ENCODE assay signal across 8 cellular contexts in the genomic region with DNA sequence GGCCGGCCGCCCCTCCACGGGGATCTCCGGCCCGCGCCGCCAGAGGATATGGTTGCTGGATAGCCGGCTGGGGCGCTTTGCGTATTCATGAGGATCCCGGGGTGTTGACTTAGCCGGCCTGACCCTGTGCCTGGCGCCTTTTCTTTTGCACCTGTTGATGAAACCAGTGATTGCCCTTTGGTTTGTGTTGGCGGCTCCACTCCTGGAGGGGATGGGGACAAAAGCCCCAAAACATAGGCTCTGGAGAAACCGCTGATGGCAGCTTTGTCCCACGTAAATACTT. TPM values are rescaled to one million over a fixed set of nuclear protein-coding genes. Genes with fewer than 3 reads are reported as not detected.
DNase-seq lines count a peak whose midpoint lies in the region; ATAC-seq, FAIRE-seq and TF ChIP-seq lines count a peak whose summit lies in the region.

No MANE protein-coding gene starts in this region.

- H3K4me1 Mint-ChIP-seq in activated CD4-positive, alpha-beta T cell treated with anti-CD3 and anti-CD28 coated beads, Interleukin-2, amount 10 ng/mL, durations not matched to agents 7 days and 5 days: peaks cover 55% of the 10 kb centered on the region

- no peak overlapping the region for H2BK20ac ChIP-seq in IMR-90 (ENCODE audit: low read depth, low read length)

- peaks cover 13% of the 10 kb centered on the region for H3K9me1 ChIP-seq in IMR-90 (ENCODE audit: insufficient read depth, low read length)

- no TSS peak for BruUV-seq in IMR-90 (replicated peaks; lab: Mats Ljungman, UMichigan)

- POLR2A ChIA-PET in IMR-90 (lab: Charles Lee; ENCODE audit: unreplicated experiment): no interaction called here
- POLR2A ChIA-PET in activated CD4-positive, alpha-beta T cell treated with anti-CD3 and anti-CD28 coated beads, Interleukin-2, amount 10 ng/mL, durations not matched to agents 7 days and 5 days (lab: Charles Lee): interaction anchor here (0.6 kb wide), 1 partner anchor 79 kb away, joined by 3 read pairs; no protein-coding TSS in a partner anchor

- TF ChIP-seq CTCF in IMR-90 (conservative IDR thresholded peaks at IDR 0.05; ENCODE audit: low read depth, low read length) (no peak), fibroblast of the aortic adventitia (IDR thresholded peaks at IDR 0.05; ENCODE audit: insufficient read depth, low read length) (no peak)

- H2BK120ac ChIP-seq in IMR-90 (ENCODE audit: low read depth, low read length) (peak overlapping the region; percentile 72), neuronal stem cell (ENCODE audit: low read depth, low read length) (peak overlapping the region; percentile 85)

- H3K18ac ChIP-seq in IMR-90 (ENCODE audit: low read depth, low read length) (peak overlapping the region; percentile 19; the same call in 1 of the 2 replicates), neuronal stem cell (ENCODE audit: low read length) (peak overlapping the region; percentile 98)

- H4K20me1 ChIP-seq in IMR-90 (ENCODE audit: insufficient read depth, low read length): peaks cover 28% of the 10 kb centered on the region

- H2BK15ac ChIP-seq in IMR-90 (ENCODE audit: low read depth, low read length) (peak overlapping the region; percentile 55; the same call in 1 of the 3 replicates), neuronal stem cell (ENCODE audit: low read length) (no peak overlapping the region)

- H3K4me1 ChIP-seq in IMR-90 (ENCODE audit: control insufficient read depth, insufficient read depth, low read length) (peaks cover 31% of the 10 kb centered on the region), neuronal stem cell (ENCODE audit: control insufficient read depth in 2 of 2, insufficient read depth in 1 of 2, low read depth in 1 of 2, low read length in 2 of 2) (peaks cover 4 to 12% of the 10 kb centered on the region in 2 donors)

- peak overlapping the region; percentile 38; the same call in 1 of the 2 replicates for H4K5ac ChIP-seq in IMR-90 (ENCODE audit: low read depth, low read length)

- H3K79me1 ChIP-seq in IMR-90 (ENCODE audit: low read depth in 1 of 2, low read length in 2 of 2) (peaks cover 9 to 29% of the 10 kb centered on the region in 2 experiments), neuronal stem cell (ENCODE audit: low read depth, low read length) (no peaks in the 10 kb centered on the region)

- H2BK5ac ChIP-seq in IMR-90 (ENCODE audit: low read depth, low read length, poor library complexity, severe bottlenecking) (peak overlapping the region; percentile 30), neuronal stem cell (ENCODE audit: low read length) (peak overlapping the region; percentile 92)

- peak overlapping the region in 1 of 2 experiments; percentile 41; a peak in 2 of 4 replicates for H4K8ac ChIP-seq in IMR-90 (ENCODE audit: low read depth in 2 of 2, low read length in 2 of 2)
- no peak overlapping the region for H4K8ac ChIP-seq in neuronal stem cell (ENCODE audit: low read depth, low read length)

- H3K4me3 ChIP-seq in IMR-90 (ENCODE audit: insufficient read depth, low read depth, low read length) (peak overlapping the region; percentile 73), fibroblast of the aortic adventitia (ENCODE audit: low read depth, low read length) (peak overlapping the region; percentile 78), neuronal stem cell (ENCODE audit: low read length in 2 of 2) (peak overlapping the region; percentile 65 to 85)

- H3K23ac ChIP-seq in IMR-90 (ENCODE audit: low read depth, low read length): peak overlapping the region; percentile 86
- peak overlapping the region; percentile 9 for H3K23ac ChIP-seq in neuronal stem cell (ENCODE audit: low read depth, low read length, poor library complexity)

- CTCF ChIA-PET in IMR-90 (lab: Yijun Ruan, JAX): no interaction called here
- CTCF ChIA-PET in activated CD4-positive, alpha-beta T cell treated with anti-CD3 and anti-CD28 coated beads, Interleukin-2, amount 10 ng/mL, durations not matched to agents 7 days and 5 days (lab: Charles Lee): interaction anchor here (0.6 to 1.7 kb wide), 9 partner anchors 8 to 668 kb away, joined by 3 to 8 read pairs (median 4); no protein-coding TSS in a partner anchor

- dilution Hi-C loops in IMR-90 (cut with HindIII; ENCODE audit: low sequenced_read_pairs, unreplicated experiment): no loop called here

- no peaks in the 10 kb centered on the region for H3K9me3 Mint-ChIP-seq in activated CD4-positive, alpha-beta T cell treated with anti-CD3 and anti-CD28 coated beads, Interleukin-2, amount 10 ng/mL, durations not matched to agents 7 days and 5 days

- peak overlapping the region; percentile 88 for H3K14ac ChIP-seq in IMR-90 (replicated peaks; ENCODE audit: low read depth, low read length)
- no peak overlapping the region for H3K14ac ChIP-seq in neuronal stem cell (ENCODE audit: low read length)

- TF ChIP-seq RAD21 in IMR-90 (IDR thresholded peaks at IDR 0.05; ENCODE audit: low read length): no peak

- peak overlapping the region; percentile 67 for H2AK5ac ChIP-seq in IMR-90 (ENCODE audit: low read depth, low read length)
- no peak overlapping the region for H2AK5ac ChIP-seq in neuronal stem cell (ENCODE audit: low read depth, low read length)

- peak overlapping the region; percentile 96 for H3K4me3 Mint-ChIP-seq in activated CD4-positive, alpha-beta T cell treated with anti-CD3 and anti-CD28 coated beads, Interleukin-2, amount 10 ng/mL, durations not matched to agents 7 days and 5 days

- H3K27me3 ChIP-seq in IMR-90 (ENCODE audit: control insufficient read depth, insufficient read depth, low read length) (no peaks in the 10 kb centered on the region), neuronal stem cell (ENCODE audit: control insufficient read depth in 3 of 3, insufficient read depth in 3 of 3, low read depth in 1 of 3, low read length in 3 of 3) (peaks cover 0 to 6% (median 3%) of the 10 kb centered on the region in 3 experiments)

- peak overlapping the region; percentile 30 for H4K91ac ChIP-seq in IMR-90 (ENCODE audit: insufficient read depth, low read depth, low read length)
- H4K91ac ChIP-seq in neuronal stem cell (ENCODE audit: low read depth, low read length, poor library complexity): no peak overlapping the region

- no peak overlapping the region for H2BK12ac ChIP-seq in neuronal stem cell (ENCODE audit: low read length)

- 20% methylated on average over 1 of the region's 16 CpGs; no CpG with 5 or more reads in 1 of the 2 experiments for WGBS in IMR-90 (ENCODE audit: extremely low coverage in 2 of 2, insufficient read length in 1 of 2), 2 experiments
- WGBS in neuronal stem cell (ENCODE audit: extremely low coverage in 2 of 2, insufficient read length in 2 of 2, insufficient replicate concordance in 1 of 2), 2 donors: no CpG with 5 or more reads among the region's 16 CpGs

- H3K27ac Mint-ChIP-seq in activated CD4-positive, alpha-beta T cell treated with anti-CD3 and anti-CD28 coated beads, Interleukin-2, amount 10 ng/mL, durations not matched to agents 7 days and 5 days: peak overlapping the region; percentile 88

- H3K36me3 ChIP-seq in IMR-90 (ENCODE audit: control insufficient read depth, insufficient read depth, low read length) (no peaks in the 10 kb centered on the region; the same call in 1 of the 2 replicates), neuronal stem cell (replicated peaks in 1 of 2; ENCODE audit: control insufficient read depth in 2 of 2, insufficient read depth in 2 of 2, low read length in 2 of 2) (no peaks in the 10 kb centered on the region)

- peak overlapping the region; percentile 84 for H3K4me2 ChIP-seq in IMR-90 (ENCODE audit: low read depth, low read length)
- H3K4me2 ChIP-seq in neuronal stem cell (ENCODE audit: insufficient read depth, low read length, poor library complexity, severe bottlenecking): peak overlapping the region; percentile 87

- peaks cover 6% of the 10 kb centered on the region for H3K36me3 Mint-ChIP-seq in activated CD4-positive, alpha-beta T cell treated with anti-CD3 and anti-CD28 coated beads, Interleukin-2, amount 10 ng/mL, durations not matched to agents 7 days and 5 days (ENCODE audit: low read depth)

- peak overlapping the region; percentile 95 for H2AK9ac ChIP-seq in IMR-90 (replicated peaks; ENCODE audit: low read depth, low read length, poor library complexity)

- peak overlapping the region; percentile 82; the same call in 1 of the 2 replicates for H3K56ac ChIP-seq in IMR-90 (ENCODE audit: extremely low read depth, insufficient read depth, low read length)

- H2AFZ ChIP-seq in IMR-90 (replicated peaks; ENCODE audit: low read length, poor library complexity) (peak overlapping the region; percentile 91), neuronal stem cell (ENCODE audit: low read length) (peak overlapping the region; percentile 97)

- peak overlapping the region; percentile 78 for H3K4ac ChIP-seq in IMR-90 (ENCODE audit: low read depth, low read length)
- H3K4ac ChIP-seq in neuronal stem cell (ENCODE audit: low read length): no peak overlapping the region

- peak overlapping the region; percentile 83 for H3K9ac ChIP-seq in IMR-90 (ENCODE audit: low read depth, low read length)
- H3K9ac ChIP-seq in neuronal stem cell (ENCODE audit: low read depth, low read length, poor library complexity): peak overlapping the region; percentile 82

- H3K9me3 ChIP-seq in IMR-90 (ENCODE audit: control insufficient read depth, insufficient read depth, low read length): no peaks in the 10 kb centered on the region
- peaks cover 0 to 4% of the 10 kb centered on the region in 2 donors for H3K9me3 ChIP-seq in neuronal stem cell (replicated peaks in 1 of 2; ENCODE audit: control insufficient read depth in 2 of 2, insufficient read depth in 1 of 2, low read depth in 1 of 2, low read length in 2 of 2)

- H3K27me3 Mint-ChIP-seq in activated CD4-positive, alpha-beta T cell treated with anti-CD3 and anti-CD28 coated beads, Interleukin-2, amount 10 ng/mL, durations not matched to agents 7 days and 5 days: peaks cover 10% of the 10 kb centered on the region

- H3K27ac ChIP-seq in IMR-90 (ENCODE audit: insufficient read depth, low read length) (peak overlapping the region; percentile 52; the same call in 1 of the 2 replicates), neuronal stem cell (replicated peaks; ENCODE audit: low read length) (no peak overlapping the region)

- intact Hi-C loops in IMR-90 (cut with micrococcal nuclease): loop anchor here (2.0 to 5.0 kb wide), 3 partner anchors 43 to 75 kb away; no protein-coding TSS in a partner anchor

- ATAC-seq in GM21360 (IDR thresholded peaks at IDR 0.05; ENCODE audit: unreplicated experiment): peak; percentile 34
- ATAC-seq in IMR-90 (ENCODE audit: low read depth): peak; percentile 8

- in situ Hi-C loops in IMR-90 (cut with MboI; ENCODE audit: low sequenced_read_pairs): no loop called here

- FAIRE-seq in H54 (lab: Jason Lieb, UNC): no peak

- DNase-seq in DMS79 (lab: John Stamatoyannopoulos, UW) (peak; percentile 16), IMR-90 (no peak), fibroblast of the aortic adventitia (ENCODE audit: low read depth) (peak; percentile 30), neuronal stem cell (ENCODE audit: low spot score) (peak; percentile 21), NCI-H2081 treated with DMSO at 0.1 percent for 48 hours (lab: John Stamatoyannopoulos, UW) (no peak), H54 (ENCODE audit: insufficient read length, low spot score) (no peak)
- peak; percentile 40 for DNase-seq in activated CD4-positive, alpha-beta T cell treated with anti-CD3 and anti-CD28 coated beads, Interleukin-2, amount 10 ng/mL, durations not matched to agents 7 days and 5 days

- no peak for TF ChIP-seq POLR2A in IMR-90 (IDR thresholded peaks at IDR 0.05; ENCODE audit: low read depth, low read length)
- TF ChIP-seq POLR2A in H54 (IDR thresholded peaks at IDR 0.05; ENCODE audit: low read depth, low read length): no peak

RNA-seq across cellular contexts. Expression of a gene that starts 0.6 kb away (rescaled TPM):
- total RNA-seq in IMR-90 (2012; rRNA removed) (43.3 and 45.2 TPM in 2 replicates), fibroblast of the aortic adventitia (ENCODE audit: low replicate concordance) (15.2 and 73.6 TPM in 2 replicates)
- 40.8 and 45.6 TPM in 2 replicates for polyA plus RNA-seq in IMR-90 (2012; rRNA removed)
- polyA plus RNA-seq in IMR-90 (2012; cell fraction: cytosol; rRNA removed): 21.2 and 29.0 TPM in 2 replicates
- polyA plus RNA-seq in IMR-90 (2012; cell fraction: nucleus; rRNA removed; ENCODE audit: low replicate concordance): 45.7 and 64.6 TPM in 2 replicates
- total RNA-seq in activated CD4-positive, alpha-beta T cell treated with anti-CD3 and anti-CD28 coated beads, Interleukin-2, amount 10 ng/mL, durations not matched to agents 7 days and 5 days: 10 to 100 TPM; 35.8 to 39.0 TPM
- 1.8 TPM for polyA plus RNA-seq in neuronal stem cell (2013, experiment 1 of 2)
- polyA plus RNA-seq in neuronal stem cell (2013, experiment 2 of 2): 1.9 TPM

Comparison
In these comparisons a context has a peak if more than half of its experiments do, and no peak if none do; other contexts are left out.
1. DNase-seq: peak in DMS79 (single experiment), activated CD4-positive, alpha-beta T cell treated with anti-CD3 and anti-CD28 coated beads, Interleukin-2, amount 10 ng/mL, durations not matched to agents 7 days and 5 days (single experiment), fibroblast of the aortic adventitia (single experiment) and neuronal stem cell (single experiment); none in IMR-90 (single experiment), NCI-H2081 treated with DMSO at 0.1 percent for 48 hours (single experiment) and H54 (single experiment).
2. Peak in every context shown above with its lines, with median percentiles within 50 percentile points of each other: H3K4me3 ChIP-seq.